In genomic region chr11:35334385-35335090, GRCh38 we compare ENCODE assay signal across 9 cellular contexts.
DNase-seq lines count a peak whose midpoint lies in the region; ATAC-seq, FAIRE-seq and TF ChIP-seq lines count a peak whose summit lies in the region.
"Had no signal": no experiment of that assay in that cellular context is flagged by ENCODE, and none has a peak within 500 bp of the region (broad histone marks: within the 10 kb centered on the region; RNA-seq: fewer than 3 reads in every experiment).

No MANE protein-coding gene starts in this region.

- no peaks in the 10 kb centered on the region for H3K27me3 ChIP-seq in bronchial epithelial cell (ENCODE audit: control insufficient read depth, insufficient read depth, low read length)

- no peak for FAIRE-seq in bronchial epithelial cell (lab: Jason Lieb, UNC)

- peak; percentile 87 for ATAC-seq in HG02981 (IDR thresholded peaks at IDR 0.05; ENCODE audit: unreplicated experiment)
- ATAC-seq: activated T-cell treated with anti-CD3 and anti-CD28 coated beads, Interleukin-2, amount 50 U/mL, for 4 hours had no signal

- CTCF ChIA-PET in GM10248 (lab: Yijun Ruan, JAX), result interaction anchor here (0.9 to 3.3 kb wide), 10 partner anchors 12 to 57 kb away, joined by 3 to 13 read pairs (median 3); no protein-coding TSS in a partner anchor

- DNase-seq in GM10248 (ENCODE audit: extremely low spot score) (peak; percentile 47), GM19238 (ENCODE audit: insufficient read length, low spot score) (peak; percentile 39), bronchial epithelial cell (ENCODE audit: low read depth) (peak; percentile 73), activated T-cell treated with anti-CD3 and anti-CD28 coated beads for 4 hours (no peak), KG1 (lab: John Stamatoyannopoulos, UW) (no peak), NCI-H446 (lab: John Stamatoyannopoulos, UW) (no peak)
- no peak for DNase-seq in activated CD4-positive, alpha-beta T cell treated with anti-CD3 and anti-CD28 coated beads, Interleukin-2, amount 50 U/mL, for 1 hour
- DNase-seq: activated T-cell treated with anti-CD3 and anti-CD28 coated beads, Interleukin-2, amount 50 U/mL, for 4 hours had no signal

- TF ChIP-seq CTCF in GM10248 (IDR thresholded peaks at IDR 0.05; ENCODE audit: control extremely low read depth, extremely low read depth, low read depth, missing control alignments) (no peak), bronchial epithelial cell (IDR thresholded peaks at IDR 0.05; ENCODE audit: insufficient read depth, low read length, severe bottlenecking) (no peak)

- POLR2A ChIA-PET in GM10248 (lab: Yijun Ruan, JAX), result no interaction called here

- H3K4me3 ChIP-seq in bronchial epithelial cell (ENCODE audit: low read depth, low read length), result no peak overlapping the region

- no peaks in the 10 kb centered on the region for H3K36me3 ChIP-seq in bronchial epithelial cell (ENCODE audit: control insufficient read depth, insufficient read depth, low read length)

Comparison
In these comparisons a context has a peak if more than half of its experiments do, and no peak if none do; other contexts are left out.
1. DNase-seq: peak in GM10248 (single experiment), GM19238 (single experiment) and bronchial epithelial cell (single experiment); none in activated T-cell treated with anti-CD3 and anti-CD28 coated beads for 4 hours (single experiment), KG1 (single experiment), NCI-H446 (0 of 2) and activated CD4-positive, alpha-beta T cell treated with anti-CD3 and anti-CD28 coated beads, Interleukin-2, amount 50 U/mL, for 1 hour (single experiment).